In the genomic region with DNA sequence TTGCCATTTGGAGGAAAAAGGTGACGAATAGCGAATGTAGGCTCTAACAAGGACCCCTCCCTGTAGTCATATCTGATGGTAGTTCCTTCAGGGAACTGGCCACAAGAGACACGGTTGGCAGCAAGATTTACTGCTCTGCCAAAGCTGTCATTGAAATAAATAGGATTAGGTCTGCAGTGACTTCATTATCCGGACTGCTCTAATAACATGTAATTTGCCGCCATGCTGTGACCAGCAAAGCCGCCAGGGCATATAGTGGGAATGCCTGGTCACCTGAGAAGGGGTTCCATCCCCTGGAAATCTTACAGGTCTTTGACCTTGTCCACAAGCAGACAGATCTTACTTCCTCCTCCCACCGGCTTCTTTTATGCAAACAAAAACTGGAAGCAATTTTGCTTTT, we compare ENCODE assay signal across 19 cellular contexts.
"Had no signal": no experiment of that assay in that cellular context is flagged by ENCODE, and none has a peak within 500 bp of the region (broad histone marks: within the 10 kb centered on the region; RNA-seq: fewer than 3 reads in every experiment).

No MANE protein-coding gene starts in this region.

- H3K4me1 Mint-ChIP-seq: central memory CD8-positive, alpha-beta T cell; T-helper 17 cell had no signal

- H3K4me3 ChIP-seq: coronary artery, ovary had no signal

- H3K27ac Mint-ChIP-seq: activated CD8-positive, alpha-beta T cell treated with anti-CD3 and anti-CD28 coated beads for 36 hours; activated naive CD4-positive, alpha-beta T cell treated with anti-CD3 and anti-CD28 coated beads, Interleukin-2, amount 50 U/mL, for 24 hours; T-helper 17 cell; WTC11 had no signal

- H3K36me3 ChIP-seq: ovary had no signal

- H3K9me3 ChIP-seq: ovary had no signal

- FAIRE-seq: endothelial cell of umbilical vein, urothelium cell line had no signal

- H3K9me3 Mint-ChIP-seq: activated CD8-positive, alpha-beta T cell treated with anti-CD3 and anti-CD28 coated beads for 36 hours; activated naive CD4-positive, alpha-beta T cell treated with anti-CD3 and anti-CD28 coated beads, Interleukin-2, amount 50 U/mL, for 24 hours; central memory CD8-positive, alpha-beta T cell had no signal

- H3K4me3 Mint-ChIP-seq: activated CD8-positive, alpha-beta T cell treated with anti-CD3 and anti-CD28 coated beads for 36 hours; activated naive CD4-positive, alpha-beta T cell treated with anti-CD3 and anti-CD28 coated beads, Interleukin-2, amount 50 U/mL, for 24 hours; activated T-cell treated with anti-CD3 and anti-CD28 coated beads, Interleukin-2, amount 50 U/mL, for 4 hours; central memory CD8-positive, alpha-beta T cell; nephron; T-helper 17 cell; WTC11 had no signal

- H3K36me3 Mint-ChIP-seq: activated naive CD4-positive, alpha-beta T cell treated with anti-CD3 and anti-CD28 coated beads, Interleukin-2, amount 50 U/mL, for 24 hours; WTC11 had no signal

- ATAC-seq: activated CD8-positive, alpha-beta T cell treated with anti-CD3 and anti-CD28 coated beads for 36 hours; activated T-cell treated with anti-CD3 and anti-CD28 coated beads, Interleukin-2, amount 50 U/mL, for 4 hours; foreskin keratinocyte; T-helper 17 cell; WTC11 had no signal

- H3K27ac ChIP-seq: coronary artery, foreskin keratinocyte, ovary had no signal

- DNase-seq: activated CD4-positive, alpha-beta T cell treated with anti-CD3 and anti-CD28 coated beads for 4 hours; activated CD8-positive, alpha-beta T cell treated with anti-CD3 and anti-CD28 coated beads for 36 hours; activated effector memory CD4-positive, alpha-beta T cell treated with anti-CD3 and anti-CD28 coated beads, Interleukin-2, amount 50 U/mL, for 16 hours; activated T-cell treated with anti-CD3 and anti-CD28 coated beads, Interleukin-2, amount 50 U/mL, for 4 hours; effector CD4-positive, alpha-beta T cell; foreskin keratinocyte; kidney glomerular epithelial cell; mesendoderm; ovary; stimulated activated CD4-positive, alpha-beta T cell treated with anti-CD3 and anti-CD28 coated beads, Interleukin-12 subunit alpha, Interleukin-12 subunit beta, amount 100 ng/mL, for 4 hours; stimulated activated CD4-positive, alpha-beta T cell treated with anti-CD3 and anti-CD28 coated beads, Interleukin-2, amount 100 ng/mL, for 24 hours; T-helper 17 cell had no signal

- H3K27me3 ChIP-seq: foreskin keratinocyte, ovary had no signal
